ENCODE assay signal across 9 cellular contexts in the genomic region with DNA sequence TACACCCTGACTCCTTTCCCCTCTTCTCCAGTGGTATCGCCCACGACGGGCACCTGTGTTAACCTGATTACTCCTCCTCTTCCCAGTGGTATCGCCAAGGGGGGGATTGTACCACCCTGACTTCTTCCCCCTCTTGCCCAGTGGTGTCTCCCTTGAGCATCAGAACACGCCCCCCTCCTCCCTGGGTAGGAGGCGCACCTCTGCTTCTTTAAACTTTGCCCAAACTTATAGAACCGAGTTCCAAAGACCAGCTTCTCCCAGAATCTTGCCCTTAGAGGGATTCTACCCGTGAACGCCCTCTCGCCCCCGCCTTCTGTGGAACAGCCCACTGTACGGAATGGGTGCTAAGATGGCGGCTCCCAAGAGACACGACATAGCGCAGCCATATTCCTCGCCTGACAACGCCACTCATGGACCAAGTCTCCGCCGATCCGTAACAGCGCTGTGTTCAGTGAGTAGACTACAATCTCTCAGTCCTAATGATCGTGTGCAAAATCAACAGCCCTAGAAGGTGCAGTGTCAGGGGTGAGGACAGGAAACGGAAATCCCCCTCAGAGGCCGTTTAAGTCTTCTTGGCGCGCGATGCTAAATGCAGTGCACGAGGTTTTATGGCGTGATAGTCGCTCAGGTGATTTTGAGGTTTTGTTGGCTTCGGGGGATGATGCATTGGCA. TPM values are rescaled to one million over a fixed set of nuclear protein-coding genes. Genes with fewer than 3 reads are reported as not detected.
A peak's percentile ranks its signal among the peaks of the same experiment; 100 is the strongest.
DNase-seq lines count a peak whose midpoint lies in the region; ATAC-seq, FAIRE-seq and TF ChIP-seq lines count a peak whose summit lies in the region.
"Had no signal": no experiment of that assay in that cellular context is flagged by ENCODE, and none has a peak within 500 bp of the region (broad histone marks: within the 10 kb centered on the region; RNA-seq: fewer than 3 reads in every experiment).

No MANE protein-coding gene starts in this region.

- H4K8ac ChIP-seq in H1 (ENCODE audit: extremely low read depth, insufficient read depth, low read length): no peak overlapping the region; the same call in 1 of the 2 replicates

- no peaks in the 10 kb centered on the region for H3K79me1 ChIP-seq in H1 (ENCODE audit: low read depth, low read length)

- H4K91ac ChIP-seq in H1 (replicated peaks; ENCODE audit: insufficient read length, low read length): no peak overlapping the region

- H3K4ac ChIP-seq in H1 (replicated peaks; ENCODE audit: insufficient read length, low read depth, low read length): no peak overlapping the region

- H3K9me3 ChIP-seq in H1 (ENCODE audit: insufficient read depth in 2 of 2, low read depth in 1 of 2, low read length in 1 of 2): no peaks in the 10 kb centered on the region

- H4K20me1 ChIP-seq in H1 (replicated peaks in 1 of 2; ENCODE audit: control insufficient read depth in 1 of 2, insufficient read depth in 2 of 2, low read length in 2 of 2): no peaks in the 10 kb centered on the region

- DNase-seq in EL (peak; percentile 67), NCI-H526 (lab: John Stamatoyannopoulos, UW) (peak; percentile 91 to 92), H1 (ENCODE audit: low read depth in 1 of 2, low spot score in 2 of 2) (peak; percentile 46 to 70), memory B cell (ENCODE audit: low spot score in 2 of 2) (peak; percentile 64 to 69), mesenteric fat pad (ENCODE audit: low spot score) (no peak)
- DNase-seq in activated CD8-positive, alpha-beta memory T cell treated with anti-CD3 and anti-CD28 coated beads, Interleukin-2, amount 10 ng/mL, durations not matched to agents 7 days and 5 days: peak; percentile 78
- peak; percentile 18 to 51 (median 45) for DNase-seq in stimulated activated CD4-positive, alpha-beta T cell treated with anti-CD3 and anti-CD28 coated beads, TNF-alpha, amount 100 ng/mL, for 4 hours (ENCODE audit: low read depth in 3 of 3)

- CTCF ChIA-PET in activated CD8-positive, alpha-beta memory T cell treated with anti-CD3 and anti-CD28 coated beads, Interleukin-2, amount 10 ng/mL, durations not matched to agents 7 days and 5 days (lab: Charles Lee): no interaction called here
- CTCF ChIA-PET in H1 (lab: Charles Lee; ENCODE audit: partially characterized antibody): no interaction called here

- H2BK15ac ChIP-seq in H1 (ENCODE audit: low read length): no peak overlapping the region

- H3K4me1 Mint-ChIP-seq in activated CD8-positive, alpha-beta memory T cell treated with anti-CD3 and anti-CD28 coated beads, Interleukin-2, amount 10 ng/mL, durations not matched to agents 7 days and 5 days: peaks cover 17% of the 10 kb centered on the region
- peaks cover 19% of the 10 kb centered on the region for H3K4me1 Mint-ChIP-seq in memory B cell

- H3K79me2 ChIP-seq in H1 (ENCODE audit: control insufficient read depth in 1 of 2, insufficient read depth in 2 of 2, low read length in 2 of 2): no peaks in the 10 kb centered on the region

- ATAC-seq in HG03095 (IDR thresholded peaks at IDR 0.05; ENCODE audit: unreplicated experiment): peak; percentile 30
- peak; percentile 92 for ATAC-seq in activated CD8-positive, alpha-beta memory T cell treated with anti-CD3 and anti-CD28 coated beads, Interleukin-2, amount 10 ng/mL, durations not matched to agents 7 days and 5 days
- ATAC-seq in memory B cell (ENCODE audit: low read depth): peak; percentile 50

- no peak overlapping the region for H3K23ac ChIP-seq in H1 (ENCODE audit: insufficient read length)

- peak overlapping the region; percentile 90 for H3K27ac ChIP-seq in H1 (ENCODE audit: low read depth, low read length)

- peak in 1 of 2 experiments; percentile 90; a peak in 2 of 3 replicates for TF ChIP-seq EP300 in H1 (IDR thresholded peaks at IDR 0.05; ENCODE audit: borderline replicate concordance in 1 of 2, low read depth in 2 of 2, low read length in 2 of 2)

- no peaks in the 10 kb centered on the region for H3K27me3 Mint-ChIP-seq in activated CD8-positive, alpha-beta memory T cell treated with anti-CD3 and anti-CD28 coated beads, Interleukin-2, amount 10 ng/mL, durations not matched to agents 7 days and 5 days
- no peaks in the 10 kb centered on the region for H3K27me3 Mint-ChIP-seq in memory B cell

- H2BK20ac ChIP-seq in H1 (ENCODE audit: low read length): no peak overlapping the region

- no peak for TF ChIP-seq CTCF in H1 (IDR thresholded peaks at IDR 0.05; ENCODE audit: control extremely low read depth in 1 of 3, insufficient read depth in 1 of 3, low read depth in 1 of 3, low read length in 3 of 3)

- peaks cover 6% of the 10 kb centered on the region for H3K36me3 Mint-ChIP-seq in activated CD8-positive, alpha-beta memory T cell treated with anti-CD3 and anti-CD28 coated beads, Interleukin-2, amount 10 ng/mL, durations not matched to agents 7 days and 5 days
- H3K36me3 Mint-ChIP-seq in memory B cell: peaks cover 1% of the 10 kb centered on the region

- H3K14ac ChIP-seq in H1 (ENCODE audit: insufficient read length): no peak overlapping the region

- H3K4me1 ChIP-seq in H1 (replicated peaks in 1 of 4; ENCODE audit: control insufficient read depth in 3 of 4, insufficient read depth in 4 of 4, low read length in 3 of 4): no peaks in the 10 kb centered on the region

- FAIRE-seq in H1 (lab: Jason Lieb, UNC): no peak
- FAIRE-seq: endometrium had no signal

- H3K36me3 ChIP-seq in H1 (ENCODE audit: control insufficient read depth in 2 of 4, insufficient read depth in 4 of 4, low read length in 3 of 4): no peaks in the 10 kb centered on the region

- no peak overlapping the region for H2AK5ac ChIP-seq in H1 (ENCODE audit: low read depth, low read length)

- peak overlapping the region in 3 of 4 experiments; percentile 66 to 83 (median 69); a peak in 6 of 7 replicates for H3K9ac ChIP-seq in H1 (replicated peaks in 1 of 4; ENCODE audit: extremely low read depth in 1 of 4, low read depth in 3 of 4, low read length in 3 of 4)

- peak overlapping the region; percentile 69 to 82 for H3K4me2 ChIP-seq in H1 (ENCODE audit: insufficient read depth in 1 of 2, low read depth in 2 of 2, low read length in 2 of 2)

- TF ChIP-seq RAD21 in H1 (IDR thresholded peaks at IDR 0.05 in 1 of 2, conservative IDR thresholded peaks at IDR 0.05 in 1 of 2; ENCODE audit: low read depth in 2 of 2, low read length in 2 of 2): no peak

- peak overlapping the region; percentile 68; the same call in 1 of the 2 replicates for H2BK12ac ChIP-seq in H1 (ENCODE audit: low read depth, low read length)

- no peak for TF ChIP-seq POLR2A in H1 (IDR thresholded peaks at IDR 0.05; ENCODE audit: control extremely low read depth in 1 of 2, low read depth in 2 of 2, low read length in 2 of 2)

- peak overlapping the region; percentile 87 for H2AFZ ChIP-seq in H1 (ENCODE audit: low read length)

- no peaks in the 10 kb centered on the region for H3K9me3 Mint-ChIP-seq in activated CD8-positive, alpha-beta memory T cell treated with anti-CD3 and anti-CD28 coated beads, Interleukin-2, amount 10 ng/mL, durations not matched to agents 7 days and 5 days (ENCODE audit: low read depth)
- no peaks in the 10 kb centered on the region for H3K9me3 Mint-ChIP-seq in memory B cell

- peak overlapping the region; percentile 27 for H4K5ac ChIP-seq in H1 (ENCODE audit: insufficient read length, low read depth, low read length)

- H3K27ac Mint-ChIP-seq in activated CD8-positive, alpha-beta memory T cell treated with anti-CD3 and anti-CD28 coated beads, Interleukin-2, amount 10 ng/mL, durations not matched to agents 7 days and 5 days: peak overlapping the region; percentile 92
- peak overlapping the region; percentile 91 for H3K27ac Mint-ChIP-seq in memory B cell

- no peak overlapping the region for H2BK120ac ChIP-seq in H1 (replicated peaks; ENCODE audit: low read depth, low read length)

- POLR2A ChIA-PET in H1 (lab: Charles Lee; ENCODE audit: partially characterized antibody): no interaction called here

- peak overlapping the region; percentile 80 for H3K4me3 Mint-ChIP-seq in activated CD8-positive, alpha-beta memory T cell treated with anti-CD3 and anti-CD28 coated beads, Interleukin-2, amount 10 ng/mL, durations not matched to agents 7 days and 5 days
- peak overlapping the region; percentile 99 for H3K4me3 Mint-ChIP-seq in memory B cell

- no peak overlapping the region; the same call in 1 of the 2 replicates for H2BK5ac ChIP-seq in H1 (ENCODE audit: low read depth, low read length)

- 13% methylated on average over 23 of the region's 31 CpGs; no CpG with 5 or more reads in 1 of the 2 experiments for WGBS in H1 (ENCODE audit: extremely low coverage in 1 of 2, insufficient coverage in 1 of 2, insufficient read length in 1 of 2, insufficient replicate concordance in 2 of 2, low coverage in 1 of 2, low lambda C conversion rate in 2 of 2, missing lambda C conversion rate in 1 of 2), 2 experiments

- H3K18ac ChIP-seq in H1 (ENCODE audit: extremely low read depth, low read length): no peak overlapping the region; the same call in 1 of the 2 replicates

- H3K27me3 ChIP-seq in H1 (replicated peaks in 1 of 4; ENCODE audit: control insufficient read depth in 3 of 4, extremely low read depth in 1 of 4, insufficient read depth in 3 of 4, low read length in 3 of 4): no peaks in the 10 kb centered on the region

- H3K56ac ChIP-seq in H1 (replicated peaks; ENCODE audit: insufficient read length, low read depth, low read length): no peak overlapping the region

- H3K23me2 ChIP-seq in H1 (ENCODE audit: low read depth, low read length): peaks cover 3% of the 10 kb centered on the region; the same call in 1 of the 2 replicates

- peak overlapping the region; percentile 20 to 68 (median 46); a peak in 7 of 8 replicates for H3K4me3 ChIP-seq in H1 (ENCODE audit: extremely low read depth in 1 of 4, insufficient read depth in 2 of 4, low read depth in 3 of 4, low read length in 4 of 4)

TF ChIP-seq in H1, 55 proteins besides CTCF, POLR2A, EP300 and RAD21 (continues in another document):
- TF ChIP-seq ZNF274 (IDR thresholded peaks at IDR 0.05; ENCODE audit: borderline replicate concordance, extremely low read depth, low read length): no peak

RNA-seq across cellular contexts. Expression of a gene that starts 4.2 kb away (rescaled TPM):
- under 1 TPM; 0.19 to 0.23 TPM for total RNA-seq in activated CD8-positive, alpha-beta memory T cell treated with anti-CD3 and anti-CD28 coated beads, Interleukin-2, amount 10 ng/mL, durations not matched to agents 7 days and 5 days
- total RNA-seq in H1 (2021; fragmentation: NEBNext Ultra II Directional; extraction: Animal tissue kit (Norgen Biotek cat#: 25700)): 2.0 and 2.2 TPM in 2 replicates
- polyA plus RNA-seq in H1 (2011; rRNA removed): 0.47 and 0.67 TPM in 2 replicates
- 0.85 TPM for polyA plus RNA-seq in H1 (2011; cell fraction: cytosol; rRNA removed)
- polyA plus RNA-seq in H1 (2011; cell fraction: nucleus; rRNA removed): 0.81 TPM
- 0.81 to 1.4 TPM (median 0.91 TPM) in 4 replicates for polyA plus RNA-seq in H1 (2012, experiment 1 of 2)
- 0.14 TPM for polyA plus RNA-seq in H1 (2012, experiment 2 of 2)
- 0.71 TPM for polyA plus RNA-seq in H1 (2013, experiment 1 of 2)
- 0.74 TPM for polyA plus RNA-seq in H1 (2013, experiment 2 of 2)
- polyA minus RNA-seq in H1 (2011; rRNA and poly(A)+ RNA removed): 2.6 and 3.1 TPM in 2 replicates
- polyA minus RNA-seq in H1 (2011; cell fraction: cytosol; rRNA and poly(A)+ RNA removed): 0.44 TPM
- 1.7 TPM for polyA minus RNA-seq in H1 (2011; cell fraction: nucleus; rRNA and poly(A)+ RNA removed)
- total RNA-seq in mesenteric fat pad: not detected

Comparison
In these comparisons a context has a peak if more than half of its experiments do, and no peak if none do; other contexts are left out.
1. ATAC-seq: peak in every context shown above with its lines; median percentile 92 in activated CD8-positive, alpha-beta memory T cell treated with anti-CD3 and anti-CD28 coated beads, Interleukin-2, amount 10 ng/mL, durations not matched to agents 7 days and 5 days; 50 in memory B cell; 30 in HG03095.